8 cellular contexts compared by ENCODE assay signal in genomic region chr12:68611094-68611818, GRCh38. TPM values are rescaled to one million over a fixed set of nuclear protein-coding genes. Genes with fewer than 3 reads are reported as not detected.
DNase-seq lines count a peak whose midpoint lies in the region; ATAC-seq lines count a peak whose summit lies in the region.

No MANE protein-coding gene starts in this region.

- H3K79me2 ChIP-seq in trophoblast cell (ENCODE audit: control insufficient read depth, insufficient read depth, low read length, poor library complexity): peaks cover 15% of the 10 kb centered on the region

- in situ Hi-C loops in Caki2 (cut with HindIII; ENCODE audit: low pct_unique_long_range_greater_than_20kb, low sequenced_read_pairs): no loop called here

- H3K9me3 ChIP-seq in HUES48 (ENCODE audit: control insufficient read depth, insufficient read depth, low read length): no peaks in the 10 kb centered on the region
- no peaks in the 10 kb centered on the region for H3K9me3 ChIP-seq in trophoblast cell (ENCODE audit: insufficient read depth, low read depth, low read length)

- no peaks in the 10 kb centered on the region for H3K27me3 Mint-ChIP-seq in T-cell

- H3K4ac ChIP-seq in trophoblast cell (ENCODE audit: low read depth, low read length): peak overlapping the region; percentile 68

- peaks cover 50% of the 10 kb centered on the region for H3K4me1 ChIP-seq in HUES48 (ENCODE audit: control insufficient read depth, insufficient read depth, low read length)
- peaks cover 0 to 3% of the 10 kb centered on the region in 2 experiments for H3K4me1 ChIP-seq in trophoblast cell (ENCODE audit: control insufficient read depth in 1 of 2, insufficient read depth in 2 of 2, low read length in 2 of 2)

- POLR2A ChIA-PET in T-cell (lab: Charles Lee): interaction anchor here (0.6 to 1.8 kb wide), 17 partner anchors 10 to 1343 kb away, joined by 3 to 8 read pairs (median 3); no protein-coding TSS in a partner anchor

- peak overlapping the region; percentile 90 for H3K18ac ChIP-seq in trophoblast cell (ENCODE audit: low read length)

- ATAC-seq in GM21381 (IDR thresholded peaks at IDR 0.05; ENCODE audit: unreplicated experiment) (peak; percentile 36), T-cell (replicated peaks in 1 of 4) (peak; percentile 15 to 50 (median 42)), left cardiac atrium (peak; percentile 24 to 50)

- H3K9ac ChIP-seq in HUES48 (ENCODE audit: low read depth, low read length): peak overlapping the region; percentile 88
- peak overlapping the region; percentile 99 for H3K9ac ChIP-seq in trophoblast cell (ENCODE audit: low read length)

- H2BK5ac ChIP-seq in trophoblast cell (ENCODE audit: low read depth, low read length, poor library complexity): peak overlapping the region; percentile 89

- H2BK12ac ChIP-seq in trophoblast cell (ENCODE audit: low read length): no peak overlapping the region

- H3K36me3 Mint-ChIP-seq in T-cell: peaks cover 25% of the 10 kb centered on the region

- H3K4me1 Mint-ChIP-seq in T-cell: peaks cover 43 to 58% (median 49%) of the 10 kb centered on the region in 3 donors

- peak overlapping the region; percentile 59 for H3K4me2 ChIP-seq in trophoblast cell (ENCODE audit: low read length)

- peak overlapping the region; percentile 70 for H2BK120ac ChIP-seq in trophoblast cell (ENCODE audit: insufficient read depth, low read length, poor library complexity)

- H4K91ac ChIP-seq in trophoblast cell (ENCODE audit: low read depth, low read length): peak overlapping the region; percentile 86

- H3K27me3 ChIP-seq in HUES48 (ENCODE audit: control insufficient read depth, insufficient read depth, low read length) (no peaks in the 10 kb centered on the region), trophoblast cell (ENCODE audit: insufficient read depth, low read length) (no peaks in the 10 kb centered on the region)

- H4K12ac ChIP-seq in trophoblast cell (ENCODE audit: low read depth, low read length): peak overlapping the region; percentile 86

- no peak overlapping the region for H3K23ac ChIP-seq in trophoblast cell (ENCODE audit: low read length)

- H3K27ac ChIP-seq in HUES48 (ENCODE audit: low read depth, low read length) (peak overlapping the region; percentile 90), angular gyrus (ENCODE audit: low read depth, low read length) (peak overlapping the region; percentile 45), trophoblast cell (ENCODE audit: low read depth, low read length) (peak overlapping the region; percentile 85)

- peaks cover 13% of the 10 kb centered on the region for H3K79me1 ChIP-seq in trophoblast cell (ENCODE audit: low read length)

- DNase-seq in Caki2 (ENCODE audit: low read depth) (peak; percentile 67), T-cell (peak in 33 of 34 experiments; percentile 18 to 54 (median 33)), left cardiac atrium (peak; percentile 77), trophoblast cell (peak in 1 of 2 donors; percentile 60), amniotic stem cell (lab: John Stamatoyannopoulos, UW) (no peak)

- no peaks in the 10 kb centered on the region for H3K9me3 Mint-ChIP-seq in T-cell

- peak overlapping the region; percentile 59 for H4K8ac ChIP-seq in trophoblast cell (ENCODE audit: low read depth, low read length)

- CTCF ChIA-PET in T-cell (lab: Charles Lee): interaction anchor here in 1 of 2 donors (0.6 kb wide), 1 partner anchor 746 kb away, joined by 12 read pairs; no protein-coding TSS in a partner anchor

- peak overlapping the region; percentile 96 for H3K4me3 ChIP-seq in HUES48 (ENCODE audit: low read depth, low read length)
- peak overlapping the region; percentile 97 for H3K4me3 ChIP-seq in trophoblast cell (ENCODE audit: low read depth, low read length)

- intact Hi-C loops in left cardiac atrium (cut with DNase I): loop anchor here in 1 of 2 donors (10.0 kb wide), 1 partner anchor 256 kb away; no protein-coding TSS in a partner anchor

- WGBS in trophoblast cell (ENCODE audit: extremely low coverage, insufficient coverage, insufficient read length): no CpG with 5 or more reads among the region's 72 CpGs

- no peaks in the 10 kb centered on the region; the same call in 1 of the 2 replicates for H3K36me3 ChIP-seq in HUES48 (ENCODE audit: control insufficient read depth, insufficient read depth, low read length)
- peaks cover 2% of the 10 kb centered on the region in 2 experiments for H3K36me3 ChIP-seq in trophoblast cell (ENCODE audit: control insufficient read depth in 1 of 2, insufficient read depth in 2 of 2, low read length in 2 of 2)

- no peak overlapping the region for H2AK5ac ChIP-seq in trophoblast cell (ENCODE audit: low read length)

- H3K27ac Mint-ChIP-seq in T-cell: peak overlapping the region; percentile 95 to 97

- H3K14ac ChIP-seq in trophoblast cell (ENCODE audit: low read length): peak overlapping the region; percentile 89

- H2AFZ ChIP-seq in trophoblast cell (ENCODE audit: insufficient read depth, low read length, poor library complexity): peak overlapping the region; percentile 83

- H3K4me3 Mint-ChIP-seq in T-cell: peak overlapping the region; percentile 94 to 100 (median 96)

RNA-seq across cellular contexts. Expression of gene RAP1B, which starts 0.6 kb away (rescaled TPM):
- 475 and 498 TPM in 2 replicates for total RNA-seq in Caki2 (2014; rRNA removed; shearing (Covaris generic); ENCODE audit: low replicate concordance)
- 100 to 1,000 TPM; 163 to 290 (median 170) TPM for total RNA-seq in T-cell
- 10 to 100 TPM; 82.2 to 91.3 TPM for total RNA-seq in left cardiac atrium
- polyA plus RNA-seq in trophoblast cell (2013): 524 and 542 TPM in 2 replicates
